ENCODE assay signal across 20 cellular contexts in genomic region chr11:2889399-2890273, GRCh38. TPM values are rescaled to one million over a fixed set of nuclear protein-coding genes. Genes with fewer than 3 reads are reported as not detected.
A peak's percentile ranks its signal among the peaks of the same experiment; 100 is the strongest.
DNase-seq lines count a peak whose midpoint lies in the region; ATAC-seq, FAIRE-seq and TF ChIP-seq lines count a peak whose summit lies in the region.
"Had no signal": no experiment of that assay in that cellular context is flagged by ENCODE, and none has a peak within 500 bp of the region (broad histone marks: within the 10 kb centered on the region; RNA-seq: fewer than 3 reads in every experiment).

No MANE protein-coding gene starts in this region.

- intact Hi-C loops in HepG2 (cut with micrococcal nuclease; ENCODE audit: unreplicated experiment) = loop anchor here (2.0 to 5.0 kb wide), 2 partner anchors 197 to 231 kb away; no protein-coding TSS in a partner anchor
- intact Hi-C loops in right lobe of liver (cut with DNase I) = loop anchor here (2.0 to 5.0 kb wide), 3 partner anchors 357 to 457 kb away; no protein-coding TSS in a partner anchor
- intact Hi-C loops in naive thymus-derived CD4-positive, alpha-beta T cell (cut with micrococcal nuclease) = loop anchor here (2.0 to 10.0 kb wide), 10 partner anchors 103 to 1035 kb away; partner anchors contain the start of genes C11orf21 (in 2 of the 2), TSPAN32 (in 2 of the 2), CD81 (in 1 of the 2) and KCNQ1 (in 1 of the 2)
- intact Hi-C loops in lower leg skin (cut with DNase I; ENCODE audit: low total_unique reads) = loop anchor here (2.0 to 10.0 kb wide), 2 partner anchors 357 to 695 kb away; no protein-coding TSS in a partner anchor

- WGBS in HepG2 (ENCODE audit: low lambda C conversion rate) = 33% methylated on average over 1 of the region's 16 CpGs
- 100% methylated on average over 1 of the region's 16 CpGs for WGBS in right lobe of liver (ENCODE audit: insufficient coverage, low coverage, low lambda C conversion rate, missing lambda C conversion rate)
- 81 to 84% methylated on average over 8 to 16 of the region's 16 CpGs for WGBS in lower leg skin, 2 donors

- FAIRE-seq in HepG2 (lab: Jason Lieb, UNC) = no peak

- H3K4me3 Mint-ChIP-seq in naive thymus-derived CD4-positive, alpha-beta T cell = peak overlapping the region in 2 of 10 donors; percentile 25 to 39
- H3K4me3 Mint-ChIP-seq: CD8-positive, alpha-beta T cell; H9; stimulated activated memory B cell treated with anti-CD40 and anti-IgM and Interleukin-4, amounts not matched to agents 10 μg/mL and 1 μg/mL and 100 μg/mL, for 72 hours had no signal

- peaks cover 0 to 18% (median 0%) of the 10 kb centered on the region in 5 donors for H3K27me3 Mint-ChIP-seq in naive thymus-derived CD4-positive, alpha-beta T cell
- H3K27me3 Mint-ChIP-seq: stimulated activated memory B cell treated with anti-CD40 and anti-IgM and Interleukin-4, amounts not matched to agents 10 μg/mL and 1 μg/mL and 100 μg/mL, for 72 hours had no signal

- TF ChIP-seq POLR2A in HepG2 (IDR thresholded peaks at IDR 0.05; ENCODE audit: insufficient read depth in 1 of 2, low read depth in 2 of 2, low read length in 2 of 2) (no peak), right lobe of liver (IDR thresholded peaks at IDR 0.05) (no peak), lower leg skin (IDR thresholded peaks at IDR 0.05) (no peak)

- in situ Hi-C loops in HepG2 (cut with HindIII; ENCODE audit: extremely low pct_ligation_motif_present, low pct_unique_long_range_greater_than_20kb) = loop anchor here (5.0 kb wide), 1 partner anchor 357 kb away; no protein-coding TSS in a partner anchor

- no peaks in the 10 kb centered on the region for H3K9me3 Mint-ChIP-seq in naive thymus-derived CD4-positive, alpha-beta T cell
- H3K9me3 Mint-ChIP-seq: CD8-positive, alpha-beta T cell; H9; stimulated activated memory B cell treated with anti-CD40 and anti-IgM and Interleukin-4, amounts not matched to agents 10 μg/mL and 1 μg/mL and 100 μg/mL, for 72 hours had no signal

- no peaks in the 10 kb centered on the region for H3K9me3 ChIP-seq in HepG2 (ENCODE audit: low read length)
- H3K9me3 ChIP-seq in right lobe of liver = no peaks in the 10 kb centered on the region
- no peaks in the 10 kb centered on the region for H3K9me3 ChIP-seq in RWPE2 (ENCODE audit: severe bottlenecking)
- H3K9me3 ChIP-seq in naive thymus-derived CD4-positive, alpha-beta T cell (ENCODE audit: control insufficient read depth in 2 of 3, low read length in 3 of 3) = no peaks in the 10 kb centered on the region
- H3K9me3 ChIP-seq: heart right ventricle, suprapubic skin had no signal

- no peaks in the 10 kb centered on the region for H3K36me3 Mint-ChIP-seq in naive thymus-derived CD4-positive, alpha-beta T cell
- H3K36me3 Mint-ChIP-seq: CD8-positive, alpha-beta T cell; stimulated activated memory B cell treated with anti-CD40 and anti-IgM and Interleukin-4, amounts not matched to agents 10 μg/mL and 1 μg/mL and 100 μg/mL, for 72 hours had no signal

- no peak overlapping the region for H3K4me2 ChIP-seq in HepG2 (ENCODE audit: low read depth, low read length)

- H3K27ac ChIP-seq in HepG2 (ENCODE audit: extremely low read length, insufficient read depth, low read length) (no peak overlapping the region), right lobe of liver (no peak overlapping the region), RWPE2 (ENCODE audit: poor library complexity, severe bottlenecking) (peak overlapping the region; percentile 85)
- no peak overlapping the region for H3K27ac ChIP-seq in naive thymus-derived CD4-positive, alpha-beta T cell (ENCODE audit: low read depth, low read length)
- H3K27ac ChIP-seq: brain microvascular endothelial cell, epithelial cell of prostate, suprapubic skin had no signal

- POLR2A ChIA-PET in HepG2 (lab: Yijun Ruan, JAX) = interaction anchor here (0.6 to 2.7 kb wide), 3 partner anchors 159 to 326 kb away, joined by 3 to 10 read pairs (median 4); no protein-coding TSS in a partner anchor
- POLR2A ChIA-PET in naive thymus-derived CD4-positive, alpha-beta T cell (lab: Charles Lee) = interaction anchor here (2.1 to 3.9 kb wide), 2 partner anchors 9 to 357 kb away, joined by 5 to 19 read pairs; no protein-coding TSS in a partner anchor

- peaks cover 6 to 46% (median 33%) of the 10 kb centered on the region in 7 donors for H3K4me1 Mint-ChIP-seq in naive thymus-derived CD4-positive, alpha-beta T cell

- no peak for TF ChIP-seq CTCF in HepG2 (CRISPR knock-in tag; IDR thresholded peaks at IDR 0.05)
- no peak for TF ChIP-seq CTCF in right lobe of liver (IDR thresholded peaks at IDR 0.05)
- no peak for TF ChIP-seq CTCF in RWPE2 (IDR thresholded peaks at IDR 0.05; ENCODE audit: poor library complexity, severe bottlenecking)
- TF ChIP-seq CTCF in lower leg skin (IDR thresholded peaks at IDR 0.05) = no peak

- no peaks in the 10 kb centered on the region for H3K36me3 ChIP-seq in HepG2 (replicated peaks in 1 of 2; ENCODE audit: control insufficient read depth in 1 of 2, insufficient read depth in 2 of 2, low read length in 2 of 2)
- no peaks in the 10 kb centered on the region for H3K36me3 ChIP-seq in right lobe of liver
- H3K36me3 ChIP-seq in RWPE2 (ENCODE audit: low read depth) = no peaks in the 10 kb centered on the region
- peaks cover 0 to 5% (median 0%) of the 10 kb centered on the region in 3 experiments for H3K36me3 ChIP-seq in naive thymus-derived CD4-positive, alpha-beta T cell (ENCODE audit: control insufficient read depth in 2 of 3, insufficient read depth in 3 of 3, low read length in 3 of 3)
- H3K36me3 ChIP-seq: brain microvascular endothelial cell, heart right ventricle, suprapubic skin had no signal

- peak overlapping the region in 7 of 9 donors; percentile 28 to 77 (median 69) for H3K27ac Mint-ChIP-seq in naive thymus-derived CD4-positive, alpha-beta T cell
- H3K27ac Mint-ChIP-seq: CD8-positive, alpha-beta T cell; H9; stimulated activated memory B cell treated with anti-CD40 and anti-IgM and Interleukin-4, amounts not matched to agents 10 μg/mL and 1 μg/mL and 100 μg/mL, for 72 hours had no signal

- no peak overlapping the region for H2AFZ ChIP-seq in HepG2 (ENCODE audit: low read length)

- TF ChIP-seq RAD21 in HepG2 (CRISPR knock-in tag; IDR thresholded peaks at IDR 0.05) = no peak

- H3K4me3 ChIP-seq in HepG2 (replicated peaks in 1 of 3; ENCODE audit: insufficient read depth in 1 of 3, low read depth in 2 of 3, low read length in 3 of 3) = no peak overlapping the region
- no peak overlapping the region for H3K4me3 ChIP-seq in right lobe of liver
- H3K4me3 ChIP-seq in RWPE2 (ENCODE audit: severe bottlenecking) = no peak overlapping the region
- no peak overlapping the region for H3K4me3 ChIP-seq in naive thymus-derived CD4-positive, alpha-beta T cell (ENCODE audit: low read length)
- H3K4me3 ChIP-seq in lower leg skin (ENCODE audit: low read depth, poor library complexity, severe bottlenecking) = no peak overlapping the region
- H3K4me3 ChIP-seq: heart right ventricle, suprapubic skin had no signal

- H3K4me1 ChIP-seq in HepG2 (ENCODE audit: insufficient read depth, low read length) (peaks cover 39% of the 10 kb centered on the region), right lobe of liver (peaks cover 0 to 21% (median 9%) of the 10 kb centered on the region in 4 donors), RWPE2 (ENCODE audit: insufficient read depth, poor library complexity, severe bottlenecking) (peaks cover 22% of the 10 kb centered on the region)
- peaks cover 14 to 28% of the 10 kb centered on the region in 2 donors for H3K4me1 ChIP-seq in naive thymus-derived CD4-positive, alpha-beta T cell (ENCODE audit: control insufficient read depth in 2 of 2, insufficient read depth in 2 of 2, low read length in 2 of 2)

- no peaks in the 10 kb centered on the region for H4K20me1 ChIP-seq in HepG2 (ENCODE audit: insufficient read depth, low read length)

- BruUV-seq in HepG2 (replicated peaks; lab: Mats Ljungman, UMichigan) = no TSS peak

- TF ChIP-seq EP300 in HepG2 (IDR thresholded peaks at IDR 0.05; ENCODE audit: low read depth in 2 of 2, low read length in 2 of 2) = no peak
- no peak for TF ChIP-seq EP300 in HepG2 (CRISPR knock-in tag; IDR thresholded peaks at IDR 0.05; ENCODE audit: borderline replicate concordance)

- H3K79me2 ChIP-seq in HepG2 (ENCODE audit: insufficient read depth, low read length) = no peaks in the 10 kb centered on the region

- CTCF ChIA-PET in HepG2 (lab: Yijun Ruan, JAX; ENCODE audit: low intra/inter-chr PET ratio, low total read pairs) = interaction anchor here (2.3 to 8.6 kb wide), 2 partner anchors 197 to 357 kb away, joined by 25 to 148 read pairs; no protein-coding TSS in a partner anchor
- CTCF ChIA-PET in naive thymus-derived CD4-positive, alpha-beta T cell (lab: Charles Lee) = interaction anchor here (0.7 to 9.4 kb wide), 7 partner anchors 8 to 361 kb away, joined by 3 to 197 read pairs (median 4); no protein-coding TSS in a partner anchor

- DNase-seq in HepG2 (ENCODE audit: low spot score) (peak; percentile 32), right lobe of liver (no peak), RWPE2 (ENCODE audit: low spot score) (no peak), lower leg skin (ENCODE audit: low spot score in 2 of 2) (no peak), DMS153 treated with DMSO at 0.1 percent for 48 hours (lab: John Stamatoyannopoulos, UW; ENCODE audit: unreplicated experiment) (no peak)
- no peak for DNase-seq in naive thymus-derived CD4-positive, alpha-beta T cell
- DNase-seq: activated effector memory CD4-positive, alpha-beta T cell treated with anti-CD3 and anti-CD28 coated beads, Interleukin-2, amount 50 U/mL, for 16 hours; brain microvascular endothelial cell; effector CD4-positive, alpha-beta T cell; GDM1; H9; NCI-H1048; retina; stimulated activated CD4-positive, alpha-beta T cell treated with anti-CD3 and anti-CD28 coated beads, Interleukin-4, amount 100 ng/mL, for 1 hour had no signal

- no peak for ATAC-seq in HepG2
- ATAC-seq in right lobe of liver = no peak
- ATAC-seq in RWPE2 (ENCODE audit: low read depth) = no peak
- no peak for ATAC-seq in naive thymus-derived CD4-positive, alpha-beta T cell
- ATAC-seq in GM19328 (IDR thresholded peaks at IDR 0.05; ENCODE audit: unreplicated experiment) = no peak
- ATAC-seq: CD8-positive, alpha-beta T cell; stimulated activated memory B cell treated with anti-CD40 and anti-IgM and Interleukin-4, amounts not matched to agents 10 μg/mL and 1 μg/mL and 100 μg/mL, for 72 hours had no signal

- H3K9ac ChIP-seq in HepG2 (ENCODE audit: insufficient read depth, low read depth, low read length) = no peak overlapping the region

- H3K27me3 ChIP-seq in HepG2 (ENCODE audit: control insufficient read depth in 1 of 2, insufficient read depth in 2 of 2, low read length in 2 of 2) = peaks cover 3 to 10% of the 10 kb centered on the region in 2 experiments; a peak in 3 of 5 replicates
- H3K27me3 ChIP-seq in right lobe of liver = no peaks in the 10 kb centered on the region
- no peaks in the 10 kb centered on the region for H3K27me3 ChIP-seq in RWPE2 (ENCODE audit: insufficient read depth, poor library complexity, severe bottlenecking)
- no peaks in the 10 kb centered on the region for H3K27me3 ChIP-seq in naive thymus-derived CD4-positive, alpha-beta T cell (ENCODE audit: control insufficient read depth in 2 of 2, insufficient read depth in 2 of 2, low read length in 2 of 2)
- H3K27me3 ChIP-seq: brain microvascular endothelial cell, suprapubic skin had no signal

RNA-seq across cellular contexts. Expression of gene CDKN1C, which starts 4.1 kb away (rescaled TPM):
- not detected in 2 replicates for total RNA-seq in HepG2 (2016; rRNA removed; fragmentation: Illumina TruSeq; extraction: Trizol)
- not detected in 2 replicates for total RNA-seq in HepG2 (2016; cell fraction: cytosol; rRNA removed; fragmentation: Illumina TruSeq; extraction: Trizol; ENCODE audit: low read depth)
- total RNA-seq in HepG2 (2016; cell fraction: insoluble cytoplasmic fraction; rRNA removed; fragmentation: Illumina TruSeq; extraction: Trizol) = not detected in 2 replicates
- not detected in 2 replicates for total RNA-seq in HepG2 (2016; cell fraction: membrane; rRNA removed; fragmentation: Illumina TruSeq; extraction: Trizol)
- total RNA-seq in HepG2 (2016; cell fraction: nucleus; rRNA removed; fragmentation: Illumina TruSeq; extraction: Trizol) = not detected in 2 replicates
- not detected in 2 replicates for polyA plus RNA-seq in HepG2 (2011; rRNA removed)
- polyA plus RNA-seq in HepG2 (2011; cell fraction: cytosol; rRNA removed) = not detected in 2 replicates
- 0.10 and 0.23 TPM in 2 replicates for polyA plus RNA-seq in HepG2 (2011; cell fraction: nucleus; rRNA removed)
- polyA plus RNA-seq in HepG2 (2012) = not detected in 2 replicates
- not detected in 2 replicates for polyA plus RNA-seq in HepG2 (2016; cell fraction: cytosol; fragmentation: Illumina TruSeq; extraction: Trizol; ENCODE audit: low read depth)
- not detected in 2 replicates for polyA plus RNA-seq in HepG2 (2016; cell fraction: insoluble cytoplasmic fraction; fragmentation: Illumina TruSeq; extraction: Trizol; ENCODE audit: low read depth)
- not detected in 2 replicates for polyA plus RNA-seq in HepG2 (2016; cell fraction: membrane; fragmentation: Illumina TruSeq; extraction: Trizol; ENCODE audit: low read depth)
- polyA plus RNA-seq in HepG2 (2016; cell fraction: nucleus; fragmentation: Illumina TruSeq; extraction: Trizol; ENCODE audit: insufficient read depth, low read depth) = not detected in 2 replicates
- polyA minus RNA-seq in HepG2 (2011; rRNA and poly(A)+ RNA removed; ENCODE audit: low replicate concordance) = 17.4 TPM in 1 of 2 replicates, not detected in the other
- 0.30 and 0.70 TPM in 2 replicates for polyA minus RNA-seq in HepG2 (2011; cell fraction: cytosol; rRNA and poly(A)+ RNA removed)
- 0.52 TPM in 1 of 2 replicates, not detected in the other for polyA minus RNA-seq in HepG2 (2011; cell fraction: nucleus; rRNA and poly(A)+ RNA removed)
- total RNA-seq in right lobe of liver = 1 to 10 TPM; 2.2 to 8.0 (median 3.6) TPM
- total RNA-seq in naive thymus-derived CD4-positive, alpha-beta T cell = 10 to 100 TPM in 1 of 5 experiments, 1 to 10 TPM in 3, under 1 TPM in 1; 0.53 to 36.0 (median 6.0) TPM
- polyA plus RNA-seq in naive thymus-derived CD4-positive, alpha-beta T cell = under 1 TPM; 0.35 to 0.94 TPM
- 10 to 100 TPM; 27.1 to 52.7 (median 31.4) TPM for total RNA-seq in lower leg skin

RNA-seq across cellular contexts. Expression of gene PHLDA2, which starts 39.6 kb away (rescaled TPM):
- 0.36 and 0.55 TPM in 2 replicates for total RNA-seq in HepG2 (2016; rRNA removed; fragmentation: Illumina TruSeq; extraction: Trizol)
- 0.40 TPM in 1 of 2 replicates, not detected in the other for total RNA-seq in HepG2 (2016; cell fraction: cytosol; rRNA removed; fragmentation: Illumina TruSeq; extraction: Trizol; ENCODE audit: low read depth)
- total RNA-seq in HepG2 (2016; cell fraction: insoluble cytoplasmic fraction; rRNA removed; fragmentation: Illumina TruSeq; extraction: Trizol) = 0.27 and 0.56 TPM in 2 replicates
- total RNA-seq in HepG2 (2016; cell fraction: membrane; rRNA removed; fragmentation: Illumina TruSeq; extraction: Trizol) = 0.31 and 0.65 TPM in 2 replicates
- total RNA-seq in HepG2 (2016; cell fraction: nucleus; rRNA removed; fragmentation: Illumina TruSeq; extraction: Trizol) = not detected in 2 replicates
- polyA plus RNA-seq in HepG2 (2011; rRNA removed) = 0.78 and 1.5 TPM in 2 replicates
- 2.2 and 3.8 TPM in 2 replicates for polyA plus RNA-seq in HepG2 (2011; cell fraction: cytosol; rRNA removed)
- 3.7 and 3.9 TPM in 2 replicates for polyA plus RNA-seq in HepG2 (2011; cell fraction: nucleus; rRNA removed)
- polyA plus RNA-seq in HepG2 (2012) = 1.5 and 2.9 TPM in 2 replicates
- 1.1 and 1.5 TPM in 2 replicates for polyA plus RNA-seq in HepG2 (2016; cell fraction: cytosol; fragmentation: Illumina TruSeq; extraction: Trizol; ENCODE audit: low read depth)
- 2.2 and 2.4 TPM in 2 replicates for polyA plus RNA-seq in HepG2 (2016; cell fraction: insoluble cytoplasmic fraction; fragmentation: Illumina TruSeq; extraction: Trizol; ENCODE audit: low read depth)
- polyA plus RNA-seq in HepG2 (2016; cell fraction: membrane; fragmentation: Illumina TruSeq; extraction: Trizol; ENCODE audit: low read depth) = 1.2 and 1.5 TPM in 2 replicates
- polyA plus RNA-seq in HepG2 (2016; cell fraction: nucleus; fragmentation: Illumina TruSeq; extraction: Trizol; ENCODE audit: insufficient read depth, low read depth) = 2.0 and 2.5 TPM in 2 replicates
- 1.2 and 12.9 TPM in 2 replicates for polyA minus RNA-seq in HepG2 (2011; rRNA and poly(A)+ RNA removed; ENCODE audit: low replicate concordance)
- polyA minus RNA-seq in HepG2 (2011; cell fraction: cytosol; rRNA and poly(A)+ RNA removed) = 0.88 and 1.4 TPM in 2 replicates
- 0.64 and 0.87 TPM in 2 replicates for polyA minus RNA-seq in HepG2 (2011; cell fraction: nucleus; rRNA and poly(A)+ RNA removed)
- 10 to 100 TPM in 2 of 6 experiments, 1 to 10 TPM in 1, under 1 TPM in 2, not detected in 1; 0.51 to 12.7 (median 5.9) TPM for total RNA-seq in right lobe of liver
- total RNA-seq in naive thymus-derived CD4-positive, alpha-beta T cell = 1 to 10 TPM in 3 of 5 experiments, not detected in 2; 2.5 to 7.9 (median 4.5) TPM
- polyA plus RNA-seq in naive thymus-derived CD4-positive, alpha-beta T cell = not detected
- total RNA-seq in lower leg skin = 10 to 100 TPM in 1 of 4 donors, 1 to 10 TPM in 3; 5.1 to 16.0 (median 7.4) TPM
